ENCODE assay signal across 1 cellular context in the genomic region with DNA sequence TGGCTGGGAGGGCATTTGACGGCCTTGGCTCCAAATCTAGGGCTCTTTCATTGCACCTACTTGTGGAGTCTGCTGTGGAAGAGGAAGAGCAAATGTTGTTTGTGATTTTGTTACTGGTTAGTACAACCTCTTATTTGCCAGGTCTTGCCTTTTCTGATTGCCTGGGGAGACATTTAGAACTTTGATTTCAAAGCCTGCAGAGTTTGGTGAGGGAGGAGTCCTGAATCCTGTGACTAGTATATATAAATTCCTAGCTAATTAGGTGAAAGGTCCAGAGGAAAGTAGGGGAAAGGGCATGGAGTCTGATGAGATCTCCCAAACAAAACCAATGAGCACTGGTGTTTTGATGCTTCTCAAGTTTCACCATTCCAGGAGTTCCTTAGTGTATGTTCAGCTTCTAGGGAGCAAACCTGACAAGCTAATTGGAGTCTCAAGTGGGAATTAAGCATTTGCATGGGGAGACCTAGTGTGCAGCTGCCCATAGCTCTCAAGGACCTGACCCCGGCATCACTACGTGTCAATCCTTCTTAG.
A peak's percentile ranks its signal among the peaks of the same experiment; 100 is the strongest.
TF ChIP-seq lines count a peak whose summit lies in the region.

No MANE protein-coding gene starts in this region.

TF ChIP-seq in HepG2, 621 proteins besides CTCF, POLR2A, EP300 and RAD21:
- TF ChIP-seq SRSF1 (optimal IDR thresholded peaks at IDR 0.05; ENCODE audit: low read depth, low read length) (no peak), RXRB (CRISPR knock-in tag; IDR thresholded peaks at IDR 0.05; ENCODE audit: borderline replicate concordance) (peak; percentile 57), PPARG (CRISPR knock-in tag; conservative IDR thresholded peaks at IDR 0.05) (peak; percentile 68)
